24 cellular contexts compared by ENCODE assay signal in the genomic region with DNA sequence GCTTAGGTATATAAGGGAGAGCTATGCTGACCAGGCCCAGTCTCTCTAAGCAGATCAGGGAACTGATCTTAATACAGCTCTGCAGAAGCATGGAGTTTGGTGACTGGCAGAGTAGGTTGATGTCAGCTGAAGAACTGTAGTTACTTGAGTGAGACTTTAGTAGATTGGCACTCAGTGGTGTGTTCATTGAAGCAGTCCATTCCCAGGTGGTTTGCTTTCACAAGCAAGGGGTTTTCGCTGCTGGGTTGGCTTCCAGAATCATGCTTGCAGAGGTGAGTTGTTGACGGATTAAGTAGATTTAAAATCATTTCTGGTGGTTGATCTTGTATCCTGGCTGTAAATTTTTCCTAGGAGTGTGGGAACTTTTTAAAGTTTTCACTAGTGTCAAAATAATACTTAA.
"Had no signal": no experiment of that assay in that cellular context is flagged by ENCODE, and none has a peak within 500 bp of the region (broad histone marks: within the 10 kb centered on the region; RNA-seq: fewer than 3 reads in every experiment).

No MANE protein-coding gene starts in this region.

- H3K27me3 Mint-ChIP-seq: stimulated activated naive B cell treated with anti-CD40 and anti-IgM and Interleukin-4, amounts not matched to agents 10 μg/mL and 1 μg/mL and 100 μg/mL, for 72 hours had no signal

- ATAC-seq: naive thymus-derived CD4-positive, alpha-beta T cell; natural killer cell treated with Interleukin-12 subunit alpha and Interleukin-12 subunit beta and Interleukin-15 and Interleukin-18, amount 100 ng/mL, for 72 hours; sciatic nerve; stimulated activated naive B cell treated with anti-CD40 and anti-IgM and Interleukin-4, amounts not matched to agents 10 μg/mL and 1 μg/mL and 100 μg/mL, for 72 hours; stimulated activated naive CD8-positive, alpha-beta T cell treated with anti-CD3 and anti-CD28 coated beads, Interleukin-15, Interleukin-2, amounts not matched to agents 100 U/mL and 50 U/mL, for 24 hours; upper lobe of right lung had no signal

- H3K27ac Mint-ChIP-seq: mesothelial cell of epicardium; natural killer cell treated with Interleukin-12 subunit alpha and Interleukin-12 subunit beta and Interleukin-15 and Interleukin-18, amount 100 ng/mL, for 72 hours; progenitor cell of endocrine pancreas; stimulated activated naive B cell treated with anti-CD40 and anti-IgM and Interleukin-4, amounts not matched to agents 10 μg/mL and 1 μg/mL and 100 μg/mL, for 72 hours had no signal

- H3K27ac ChIP-seq: hepatocyte, left ventricle myocardium inferior, ovary, right atrium auricular region, skin epidermis, stomach, testis, tibial artery, upper lobe of right lung had no signal

- H3K27me3 ChIP-seq: hepatocyte, ovary, right atrium auricular region, stomach, testis, tibial artery, upper lobe of right lung had no signal

- DNase-seq: islet precursor cell; left ventricle myocardium inferior; mesendoderm; naive thymus-derived CD4-positive, alpha-beta T cell; ovary; stimulated activated CD4-positive, alpha-beta T cell treated with anti-CD3 and anti-CD28 coated beads, Interleukin-12 subunit alpha, Interleukin-12 subunit beta, amount 100 ng/mL, for 4 hours; stimulated activated CD4-positive, alpha-beta T cell treated with anti-CD3 and anti-CD28 coated beads, Interleukin-15, amount 100 ng/mL, for 24 hours; stimulated activated CD4-positive, alpha-beta T cell treated with anti-CD3 and anti-CD28 coated beads, Interleukin-2, amount 100 ng/mL, for 24 hours; stimulated activated CD4-positive, alpha-beta T cell treated with anti-CD3 and anti-CD28 coated beads, Interleukin-4, amount 100 ng/mL, for 1 hour; stimulated activated naive B cell treated with anti-CD40 and anti-IgM and Interleukin-4, amounts not matched to agents 10 μg/mL and 1 μg/mL and 100 μg/mL, for 72 hours; stimulated activated naive CD8-positive, alpha-beta T cell treated with anti-CD3 and anti-CD28 coated beads, Interleukin-15, Interleukin-2, amounts not matched to agents 100 U/mL and 50 U/mL, for 24 hours; stomach; testis; tibial artery; trophoblast cell; upper lobe of right lung had no signal

- H3K9me3 ChIP-seq: left ventricle myocardium inferior, ovary, right atrium auricular region, stomach, testis, tibial artery, upper lobe of right lung had no signal

- H3K4me3 ChIP-seq: hepatocyte, left ventricle myocardium inferior, lung, ovary, right atrium auricular region, skin epidermis, stomach, testis, tibial artery, upper lobe of right lung had no signal

- H3K9me3 Mint-ChIP-seq: natural killer cell treated with Interleukin-12 subunit alpha and Interleukin-12 subunit beta and Interleukin-15 and Interleukin-18, amount 100 ng/mL, for 72 hours; stimulated activated naive B cell treated with anti-CD40 and anti-IgM and Interleukin-4, amounts not matched to agents 10 μg/mL and 1 μg/mL and 100 μg/mL, for 72 hours had no signal

- H3K36me3 ChIP-seq: left ventricle myocardium inferior, ovary, right atrium auricular region, stomach, tibial artery, upper lobe of right lung had no signal

- H3K4me1 Mint-ChIP-seq: mesothelial cell of epicardium had no signal

- H3K36me3 Mint-ChIP-seq: mesothelial cell of epicardium; naive thymus-derived CD4-positive, alpha-beta T cell; natural killer cell treated with Interleukin-12 subunit alpha and Interleukin-12 subunit beta and Interleukin-15 and Interleukin-18, amount 100 ng/mL, for 72 hours had no signal

- H3K4me3 Mint-ChIP-seq: mesothelial cell of epicardium; naive thymus-derived CD4-positive, alpha-beta T cell; natural killer cell treated with Interleukin-12 subunit alpha and Interleukin-12 subunit beta and Interleukin-15 and Interleukin-18, amount 100 ng/mL, for 72 hours; stimulated activated naive B cell treated with anti-CD40 and anti-IgM and Interleukin-4, amounts not matched to agents 10 μg/mL and 1 μg/mL and 100 μg/mL, for 72 hours had no signal

- H3K4me1 ChIP-seq: left ventricle myocardium inferior, stomach, testis, upper lobe of right lung had no signal
